Comparison of ENCODE assay signal across 7 cellular contexts in genomic region chr6:6699741-6700367, GRCh38.
DNase-seq lines count a peak whose midpoint lies in the region; ATAC-seq lines count a peak whose summit lies in the region.

No MANE protein-coding gene starts in this region.

- no peak for ATAC-seq in HG02678 (IDR thresholded peaks at IDR 0.05; ENCODE audit: unreplicated experiment)

- no peak overlapping the region for H3K4me3 ChIP-seq in muscle layer of colon (ENCODE audit: low read depth in 1 of 2, low read length in 2 of 2)

- H3K36me3 Mint-ChIP-seq in T-helper 2 cell treated with Interferon-gamma antibody and Interleukin-4, amounts not matched to agents 5 μg/mL and 100 μg/mL, for 36 hours (ENCODE audit: low read depth): no peaks in the 10 kb centered on the region

- no peak overlapping the region for H3K4me3 Mint-ChIP-seq in T-helper 2 cell treated with Interferon-gamma antibody and Interleukin-4, amounts not matched to agents 5 μg/mL and 100 μg/mL, for 36 hours

- no peaks in the 10 kb centered on the region for H3K27me3 ChIP-seq in muscle layer of colon (ENCODE audit: control insufficient read depth in 1 of 2, insufficient read depth in 2 of 2, low read length in 2 of 2)

- peaks cover 34% of the 10 kb centered on the region for H3K4me1 ChIP-seq in muscle layer of colon (ENCODE audit: insufficient read depth, low read length)

- no peak overlapping the region for H3K27ac Mint-ChIP-seq in T-helper 2 cell treated with Interferon-gamma antibody and Interleukin-4, amounts not matched to agents 5 μg/mL and 100 μg/mL, for 36 hours

- H3K36me3 ChIP-seq in muscle layer of colon (ENCODE audit: insufficient read depth, low read length): no peaks in the 10 kb centered on the region

- H3K27me3 Mint-ChIP-seq in T-helper 2 cell treated with Interferon-gamma antibody and Interleukin-4, amounts not matched to agents 5 μg/mL and 100 μg/mL, for 36 hours (ENCODE audit: low read depth): peaks cover 21% of the 10 kb centered on the region

- H3K9me3 ChIP-seq in muscle layer of colon (ENCODE audit: low read length): no peaks in the 10 kb centered on the region

- no peak overlapping the region for H3K9ac ChIP-seq in muscle layer of colon (ENCODE audit: low read length)

- H3K27ac ChIP-seq in epithelial cell of prostate (peak overlapping the region; percentile 40), muscle layer of colon (ENCODE audit: low read depth, low read length) (peak overlapping the region; percentile 10)

- DNase-seq in HS-27A (ENCODE audit: low read depth) (peak; percentile 23), NCI-H69 (lab: John Stamatoyannopoulos, UW) (peak; percentile 98), epithelial cell of prostate (ENCODE audit: low read depth, low spot score) (peak; percentile 90)
- no peak for DNase-seq in T-helper 2 cell treated with Interferon-gamma antibody and Interleukin-4, amounts not matched to agents 5 μg/mL and 100 μg/mL, for 36 hours (ENCODE audit: low spot score)
- DNase-seq in NK-92 treated with Interleukin-12 subunit alpha and Interleukin-12 subunit beta, amount 100 ng/mL, for 24 hours (lab: John Stamatoyannopoulos, UW): no peak

- no peaks in the 10 kb centered on the region for H3K9me3 Mint-ChIP-seq in T-helper 2 cell treated with Interferon-gamma antibody and Interleukin-4, amounts not matched to agents 5 μg/mL and 100 μg/mL, for 36 hours

- peaks cover 16% of the 10 kb centered on the region for H3K4me1 Mint-ChIP-seq in T-helper 2 cell treated with Interferon-gamma antibody and Interleukin-4, amounts not matched to agents 5 μg/mL and 100 μg/mL, for 36 hours (ENCODE audit: low read depth)

Comparison
In these comparisons a context has a peak if more than half of its experiments do, and no peak if none do; other contexts are left out.
1. DNase-seq: peak in HS-27A (single experiment), NCI-H69 (single experiment) and epithelial cell of prostate (single experiment); none in T-helper 2 cell treated with Interferon-gamma antibody and Interleukin-4, amounts not matched to agents 5 μg/mL and 100 μg/mL, for 36 hours (single experiment) and NK-92 treated with Interleukin-12 subunit alpha and Interleukin-12 subunit beta, amount 100 ng/mL, for 24 hours (single experiment).